Comparison of ENCODE assay signal across 25 cellular contexts in genomic region chr3:18837137-18837536, GRCh38.
"Had no signal": no experiment of that assay in that cellular context is flagged by ENCODE, and none has a peak within 500 bp of the region (broad histone marks: within the 10 kb centered on the region; RNA-seq: fewer than 3 reads in every experiment).

No MANE protein-coding gene starts in this region.

- H3K27me3 Mint-ChIP-seq: activated CD4-positive, alpha-beta T cell treated with anti-CD3 and anti-CD28 coated beads, Interleukin-2, amount 10 ng/mL, durations not matched to agents 24 days and 14 days; activated naive CD4-positive, alpha-beta T cell treated with anti-CD3 and anti-CD28 coated beads, Interleukin-2, amount 50 U/mL, for 24 hours had no signal

- H3K4me3 ChIP-seq: left lung, lung, sigmoid colon, smooth muscle cell, testis, upper lobe of left lung had no signal

- DNase-seq: activated CD4-positive, alpha-beta T cell treated with anti-CD3 and anti-CD28 coated beads, Interleukin-2, amount 10 ng/mL, durations not matched to agents 24 days and 14 days; activated CD4-positive, CD25-positive, alpha-beta regulatory T cell; activated CD8-positive, alpha-beta T cell treated with anti-CD3 and anti-CD28 coated beads, Interleukin-2, amount 10 ng/mL, durations not matched to agents 7 days and 5 days; activated gamma-delta T cell treated with Interleukin-2 at 50 U/mL for 16 hours; aorta; brain microvascular endothelial cell; central memory CD4-positive, alpha-beta T cell; dermis blood vessel endothelial cell; effector CD8-positive, alpha-beta T cell; foreskin melanocyte; immature natural killer cell; left lung; natural killer cell; retina; sigmoid colon; stimulated activated CD4-positive, alpha-beta T cell treated with anti-CD3 and anti-CD28 coated beads, Interleukin-15, amount 100 ng/mL, for 24 hours; T1000; testis; upper lobe of left lung had no signal

- H3K27ac Mint-ChIP-seq: activated CD4-positive, alpha-beta T cell treated with anti-CD3 and anti-CD28 coated beads, Interleukin-2, amount 10 ng/mL, durations not matched to agents 24 days and 14 days; activated CD8-positive, alpha-beta T cell treated with anti-CD3 and anti-CD28 coated beads, Interleukin-2, amount 10 ng/mL, durations not matched to agents 7 days and 5 days; activated naive CD4-positive, alpha-beta T cell treated with anti-CD3 and anti-CD28 coated beads, Interleukin-2, amount 50 U/mL, for 24 hours; immature natural killer cell; mesothelial cell of epicardium; natural killer cell; stimulated activated memory B cell treated with anti-CD40 and anti-IgM and Interleukin-4, amounts not matched to agents 10 μg/mL and 1 μg/mL and 100 μg/mL, for 72 hours; T-helper 1 cell treated with Interleukin-12 subunit alpha and Interleukin-12 subunit beta and Interleukin-4 antibody, amounts not matched to agents 30 μg/mL and 1 μg/mL, for 36 hours had no signal

- ATAC-seq: activated CD8-positive, alpha-beta T cell treated with anti-CD3 and anti-CD28 coated beads, Interleukin-2, amount 10 ng/mL, durations not matched to agents 7 days and 5 days; left lung; natural killer cell had no signal

- H3K4me1 ChIP-seq: left lung, testis, upper lobe of left lung had no signal

- H3K4me2 ChIP-seq: smooth muscle cell had no signal

- H3K9me3 ChIP-seq: left lung, sigmoid colon, testis, upper lobe of left lung had no signal

- H3K9me3 Mint-ChIP-seq: activated CD4-positive, alpha-beta T cell treated with anti-CD3 and anti-CD28 coated beads, Interleukin-2, amount 10 ng/mL, durations not matched to agents 24 days and 14 days; activated naive CD4-positive, alpha-beta T cell treated with anti-CD3 and anti-CD28 coated beads, Interleukin-2, amount 50 U/mL, for 24 hours; immature natural killer cell; mesothelial cell of epicardium; natural killer cell; stimulated activated memory B cell treated with anti-CD40 and anti-IgM and Interleukin-4, amounts not matched to agents 10 μg/mL and 1 μg/mL and 100 μg/mL, for 72 hours; T-helper 1 cell treated with Interleukin-12 subunit alpha and Interleukin-12 subunit beta and Interleukin-4 antibody, amounts not matched to agents 30 μg/mL and 1 μg/mL, for 36 hours had no signal

- H3K36me3 ChIP-seq: brain microvascular endothelial cell, left lung, sigmoid colon, upper lobe of left lung had no signal

- H3K4me1 Mint-ChIP-seq: immature natural killer cell; natural killer cell; stimulated activated memory B cell treated with anti-CD40 and anti-IgM and Interleukin-4, amounts not matched to agents 10 μg/mL and 1 μg/mL and 100 μg/mL, for 72 hours had no signal

- H3K4me3 Mint-ChIP-seq: activated CD4-positive, alpha-beta T cell treated with anti-CD3 and anti-CD28 coated beads, Interleukin-2, amount 10 ng/mL, durations not matched to agents 24 days and 14 days; activated CD8-positive, alpha-beta T cell treated with anti-CD3 and anti-CD28 coated beads, Interleukin-2, amount 10 ng/mL, durations not matched to agents 7 days and 5 days; activated naive CD4-positive, alpha-beta T cell treated with anti-CD3 and anti-CD28 coated beads, Interleukin-2, amount 50 U/mL, for 24 hours; immature natural killer cell; mesothelial cell of epicardium; natural killer cell; stimulated activated memory B cell treated with anti-CD40 and anti-IgM and Interleukin-4, amounts not matched to agents 10 μg/mL and 1 μg/mL and 100 μg/mL, for 72 hours; T-helper 1 cell treated with Interleukin-12 subunit alpha and Interleukin-12 subunit beta and Interleukin-4 antibody, amounts not matched to agents 30 μg/mL and 1 μg/mL, for 36 hours had no signal

- H3K36me3 Mint-ChIP-seq: activated naive CD4-positive, alpha-beta T cell treated with anti-CD3 and anti-CD28 coated beads, Interleukin-2, amount 50 U/mL, for 24 hours; immature natural killer cell; mesothelial cell of epicardium; natural killer cell; stimulated activated memory B cell treated with anti-CD40 and anti-IgM and Interleukin-4, amounts not matched to agents 10 μg/mL and 1 μg/mL and 100 μg/mL, for 72 hours had no signal

- H3K27ac ChIP-seq: brain microvascular endothelial cell, left lung, sigmoid colon, testis, upper lobe of left lung had no signal

- H3K27me3 ChIP-seq: brain microvascular endothelial cell, left lung, sigmoid colon, testis, upper lobe of left lung had no signal
